In genomic region chr13:99275093-99275469, GRCh38 we compare ENCODE assay signal across 10 cellular contexts. TPM values are rescaled to one million over a fixed set of nuclear protein-coding genes. Genes with fewer than 3 reads are reported as not detected.
DNase-seq lines count a peak whose midpoint lies in the region; ATAC-seq and TF ChIP-seq lines count a peak whose summit lies in the region.
"Had no signal": no experiment of that assay in that cellular context is flagged by ENCODE, and none has a peak within 500 bp of the region (broad histone marks: within the 10 kb centered on the region; RNA-seq: fewer than 3 reads in every experiment).

No MANE protein-coding gene starts in this region.

- H3K9me3 Mint-ChIP-seq in stimulated activated naive CD8-positive, alpha-beta T cell treated with anti-CD3 and anti-CD28 coated beads, Interleukin-15, Interleukin-2, amounts not matched to agents 100 ng/mL and 50 ng/mL, for 24 hours: no peaks in the 10 kb centered on the region

- H3K27me3 Mint-ChIP-seq in stimulated activated naive CD8-positive, alpha-beta T cell treated with anti-CD3 and anti-CD28 coated beads, Interleukin-15, Interleukin-2, amounts not matched to agents 100 ng/mL and 50 ng/mL, for 24 hours: no peaks in the 10 kb centered on the region

- H3K9me3 ChIP-seq in heart right ventricle (peaks cover 0 to 11% (median 2%) of the 10 kb centered on the region in 11 donors), RWPE2 (ENCODE audit: severe bottlenecking) (no peaks in the 10 kb centered on the region)

- peak overlapping the region; percentile 81 for H3K27ac Mint-ChIP-seq in stimulated activated naive CD8-positive, alpha-beta T cell treated with anti-CD3 and anti-CD28 coated beads, Interleukin-15, Interleukin-2, amounts not matched to agents 100 ng/mL and 50 ng/mL, for 24 hours

- ATAC-seq in heart right ventricle (peak in 5 of 8 donors; percentile 35 to 63 (median 49)), RWPE2 (ENCODE audit: low read depth) (peak; percentile 67; the same call in 1 of the 3 replicates), HG03097 (IDR thresholded peaks at IDR 0.05; ENCODE audit: low FRiP score, unreplicated experiment) (no peak), HG02759 (IDR thresholded peaks at IDR 0.05; ENCODE audit: unreplicated experiment) (no peak)

- H3K27me3 ChIP-seq in heart right ventricle (no peaks in the 10 kb centered on the region), RWPE2 (ENCODE audit: insufficient read depth, poor library complexity, severe bottlenecking) (no peaks in the 10 kb centered on the region)
- H3K27me3 ChIP-seq: adrenal gland had no signal

- peaks cover 99% of the 10 kb centered on the region for H3K4me1 Mint-ChIP-seq in stimulated activated naive CD8-positive, alpha-beta T cell treated with anti-CD3 and anti-CD28 coated beads, Interleukin-15, Interleukin-2, amounts not matched to agents 100 ng/mL and 50 ng/mL, for 24 hours (ENCODE audit: low read depth)

- DNase-seq in heart right ventricle (no peak), cardiac septum (ENCODE audit: low spot score) (no peak), RWPE2 (ENCODE audit: low spot score) (no peak), choroid plexus epithelial cell (ENCODE audit: low read depth) (peak; percentile 74), GM19238 (ENCODE audit: insufficient read length, low spot score) (no peak)
- DNase-seq: adrenal gland, DMS53 had no signal

- peaks cover 69% of the 10 kb centered on the region for H3K36me3 Mint-ChIP-seq in stimulated activated naive CD8-positive, alpha-beta T cell treated with anti-CD3 and anti-CD28 coated beads, Interleukin-15, Interleukin-2, amounts not matched to agents 100 ng/mL and 50 ng/mL, for 24 hours (ENCODE audit: low read depth)

- intact Hi-C loops in heart right ventricle (cut with DNase I) (loop anchor here in 1 of 10 donors (10.0 kb wide), 1 partner anchor 160 kb away; no protein-coding TSS in a partner anchor), cardiac septum (cut with DNase I) (no loop called here)

- H3K4me3 ChIP-seq in heart right ventricle: no peak overlapping the region
- H3K4me3 ChIP-seq in RWPE2 (ENCODE audit: severe bottlenecking): no peak overlapping the region
- H3K4me3 ChIP-seq in choroid plexus epithelial cell (ENCODE audit: low read depth, low read length): no peak overlapping the region
- H3K4me3 ChIP-seq: adrenal gland had no signal

- H3K4me1 ChIP-seq in heart right ventricle: peaks cover 0 to 68% (median 0%) of the 10 kb centered on the region in 9 donors
- H3K4me1 ChIP-seq in RWPE2 (ENCODE audit: insufficient read depth, poor library complexity, severe bottlenecking): no peaks in the 10 kb centered on the region

- peaks cover 0 to 19% (median 0%) of the 10 kb centered on the region in 9 donors for H3K36me3 ChIP-seq in heart right ventricle
- peaks cover 3% of the 10 kb centered on the region; the same call in 1 of the 2 replicates for H3K36me3 ChIP-seq in RWPE2 (ENCODE audit: low read depth)
- H3K36me3 ChIP-seq: adrenal gland had no signal

- WGBS in heart right ventricle, 2 donors: 3 to 13% methylated on average over 1 of the region's 1 CpG

- H3K27ac ChIP-seq in heart right ventricle: peak overlapping the region in 1 of 10 donors; percentile 32
- H3K27ac ChIP-seq in RWPE2 (ENCODE audit: poor library complexity, severe bottlenecking): no peak overlapping the region
- H3K27ac ChIP-seq: adrenal gland had no signal

- TF ChIP-seq CTCF in heart right ventricle (IDR thresholded peaks at IDR 0.05) (no peak), RWPE2 (IDR thresholded peaks at IDR 0.05; ENCODE audit: poor library complexity, severe bottlenecking) (no peak), choroid plexus epithelial cell (conservative IDR thresholded peaks at IDR 0.05; ENCODE audit: low read depth, low read length) (no peak)

- H3K4me3 Mint-ChIP-seq in stimulated activated naive CD8-positive, alpha-beta T cell treated with anti-CD3 and anti-CD28 coated beads, Interleukin-15, Interleukin-2, amounts not matched to agents 100 ng/mL and 50 ng/mL, for 24 hours: peak overlapping the region; percentile 35

RNA-seq across cellular contexts. Expression of gene GPR18, which starts 16.9 kb away (rescaled TPM):
- total RNA-seq in heart right ventricle (under 1 TPM in 1 of 10 donors, not detected in 9; 0.95 TPM), cardiac septum (not detected)
- not detected for polyA plus RNA-seq in heart right ventricle

RNA-seq across cellular contexts. Expression of gene GPR183, which starts 32.1 kb away (rescaled TPM):
- total RNA-seq in heart right ventricle (1 to 10 TPM in 8 of 10 donors, under 1 TPM in 2; 0.49 to 8.6 (median 1.6) TPM), cardiac septum (1.1 TPM)
- 1 to 10 TPM; 2.2 to 2.6 TPM for polyA plus RNA-seq in heart right ventricle

Comparison
In these comparisons a context has a peak if more than half of its experiments do, and no peak if none do; other contexts are left out.
1. ATAC-seq: peak in heart right ventricle (5 of 8) and RWPE2 (single experiment); none in HG03097 (single experiment) and HG02759 (single experiment).